Comparison of ENCODE assay signal across 9 cellular contexts in the genomic region with DNA sequence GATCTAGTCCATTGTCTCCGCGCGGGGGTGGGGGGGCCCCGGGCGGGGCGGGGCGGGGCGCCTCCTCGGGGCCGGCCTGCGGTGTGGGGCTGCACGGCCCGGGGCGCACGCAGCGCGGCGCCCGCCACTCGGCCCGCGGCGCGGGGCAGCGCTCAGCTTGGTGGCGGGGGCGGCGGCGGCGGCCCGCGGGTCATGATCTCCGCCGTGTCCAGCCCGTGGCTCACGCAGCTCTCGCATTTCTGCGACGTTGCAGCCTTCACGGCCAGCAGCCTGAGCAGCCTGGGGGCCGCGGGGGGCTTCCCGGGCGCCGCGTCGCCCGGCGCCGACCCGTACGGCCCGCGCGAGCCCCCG. TPM values are rescaled to one million over a fixed set of nuclear protein-coding genes. Genes with fewer than 3 reads are reported as not detected.
DNase-seq lines count a peak whose midpoint lies in the region; ATAC-seq, FAIRE-seq and TF ChIP-seq lines count a peak whose summit lies in the region.
"Had no signal": no experiment of that assay in that cellular context is flagged by ENCODE, and none has a peak within 500 bp of the region (broad histone marks: within the 10 kb centered on the region; RNA-seq: fewer than 3 reads in every experiment).

A gene (plus strand): TSS at position 127 of the 351 bp plus-strand sequence. CDS start 66 bp downstream, at position 193.

- H3K27ac ChIP-seq in H9 (ENCODE audit: insufficient read length, low read depth, low read length): no peak within 1 kb of the TSS
- no peak within 1 kb of the TSS for H3K27ac ChIP-seq in astrocyte (ENCODE audit: low read depth, low read length)

- H2AFZ ChIP-seq in H9 (ENCODE audit: low read length): no peak within 1 kb of the TSS
- no peak within 1 kb of the TSS for H2AFZ ChIP-seq in astrocyte (ENCODE audit: low read depth, low read length)

- no peak within 1 kb of the TSS for H2BK120ac ChIP-seq in H9 (ENCODE audit: low read depth, low read length, poor library complexity, severe bottlenecking)

- H4K8ac ChIP-seq in H9 (replicated peaks; ENCODE audit: insufficient read length, low read depth, low read length): no peak within 1 kb of the TSS

- no peak for FAIRE-seq in astrocyte (lab: Jason Lieb, UNC)

- H3K4me1 Mint-ChIP-seq in H9 (peaks cover 26 to 54% of the 10 kb centered on the region in 2 experiments), astrocyte (ENCODE audit: low read depth, unreplicated experiment) (peaks cover 5% of the 10 kb centered on the region), natural killer cell (peaks cover 12 to 25% of the 10 kb centered on the region in 2 donors)

- H3K79me1 ChIP-seq in H9 (ENCODE audit: insufficient read depth, low read depth, low read length, poor library complexity, severe bottlenecking): no peaks in the 10 kb centered on the region

- no peak within 1 kb of the TSS for H2BK15ac ChIP-seq in H9 (ENCODE audit: low read depth, low read length)

- H3K18ac ChIP-seq in H9 (ENCODE audit: insufficient read length, low read depth, low read length): no peak within 1 kb of the TSS

- peak; percentile 34 for DNase-seq in AG08395 (ENCODE audit: low spot score)
- no peak for DNase-seq in H9
- no peak for DNase-seq in astrocyte (ENCODE audit: low read depth)
- DNase-seq in natural killer cell: no peak
- DNase-seq in NCI-H2081 treated with DMSO at 0.1 percent for 48 hours (lab: John Stamatoyannopoulos, UW): no peak
- DNase-seq in germinal center (ENCODE audit: low spot score): no peak

- H3K4me2 ChIP-seq in H9 (ENCODE audit: insufficient read depth, insufficient read length, low read length) (peak within 1 kb of the TSS; percentile 7), astrocyte (ENCODE audit: low read length) (peak within 1 kb of the TSS; percentile 66)

- no peak within 1 kb of the TSS for H2AK5ac ChIP-seq in H9 (ENCODE audit: insufficient read length, low read length)

- H3K27ac Mint-ChIP-seq in H9: peak within 1 kb of the TSS in 1 of 3 experiments; percentile 22; a peak in 1 of 7 replicates
- peak within 1 kb of the TSS; percentile 91 for H3K27ac Mint-ChIP-seq in astrocyte (ENCODE audit: unreplicated experiment)
- no peak within 1 kb of the TSS for H3K27ac Mint-ChIP-seq in natural killer cell

- no peak within 1 kb of the TSS for H3K56ac ChIP-seq in H9 (ENCODE audit: insufficient read length, low read depth, low read length)

- no peak within 1 kb of the TSS for H2BK20ac ChIP-seq in H9 (ENCODE audit: low read depth, low read length, poor library complexity, severe bottlenecking)

- intact Hi-C loops in natural killer cell (cut with micrococcal nuclease): no loop called here

- no peak within 1 kb of the TSS for H3K9ac ChIP-seq in H9 (ENCODE audit: extremely low read depth, insufficient read length, low read length)
- no peak within 1 kb of the TSS for H3K9ac ChIP-seq in astrocyte (ENCODE audit: low read length)

- H4K91ac ChIP-seq in H9 (ENCODE audit: insufficient read length, low read depth, low read length): no peak within 1 kb of the TSS

- H3K36me3 Mint-ChIP-seq in H9 (ENCODE audit: insufficient read depth in 1 of 3, low read depth in 3 of 3) (peaks cover 0 to 3% (median 0%) of the 10 kb centered on the region in 3 experiments; a peak in 2 of 7 replicates), astrocyte (ENCODE audit: low read depth, unreplicated experiment) (peaks cover 5% of the 10 kb centered on the region), natural killer cell (no peaks in the 10 kb centered on the region)

- no peak within 1 kb of the TSS for H3K14ac ChIP-seq in H9 (ENCODE audit: insufficient read depth, low read length)

- H3K9me3 Mint-ChIP-seq in H9: peaks cover 8 to 13% of the 10 kb centered on the region in 2 experiments; a peak in 4 of 5 replicates
- H3K9me3 Mint-ChIP-seq in astrocyte (ENCODE audit: unreplicated experiment): peaks cover 18% of the 10 kb centered on the region
- no peaks in the 10 kb centered on the region for H3K9me3 Mint-ChIP-seq in natural killer cell

- no CpG with 5 or more reads among the region's 56 CpGs for WGBS in H9 (ENCODE audit: extremely low coverage, insufficient read length, low lambda C conversion rate)

- H3K79me2 ChIP-seq in H9 (ENCODE audit: insufficient read depth, low read length) (no peaks in the 10 kb centered on the region), astrocyte (ENCODE audit: insufficient read depth, low read length) (no peaks in the 10 kb centered on the region)

- TF ChIP-seq CTCF in H9 (conservative IDR thresholded peaks at IDR 0.05) (no peak), astrocyte (IDR thresholded peaks at IDR 0.05; ENCODE audit: insufficient read depth, low read depth, low read length) (no peak), natural killer cell (IDR thresholded peaks at IDR 0.05) (no peak)

- H3K27me3 Mint-ChIP-seq in H9 (ENCODE audit: low read depth): peaks cover 90% of the 10 kb centered on the region
- H3K27me3 Mint-ChIP-seq in astrocyte (ENCODE audit: low read depth, unreplicated experiment): peaks cover 56% of the 10 kb centered on the region
- H3K27me3 Mint-ChIP-seq in natural killer cell (ENCODE audit: low read depth in 2 of 2): peaks cover 45 to 53% of the 10 kb centered on the region in 2 donors

- H3K4me3 Mint-ChIP-seq in H9 (peak within 1 kb of the TSS; percentile 57 to 74), astrocyte (ENCODE audit: unreplicated experiment) (peak within 1 kb of the TSS; percentile 78), natural killer cell (peak within 1 kb of the TSS; percentile 88)

- H2BK5ac ChIP-seq in H9 (ENCODE audit: insufficient read length, low read length): no peak within 1 kb of the TSS

- peaks cover 3% of the 10 kb centered on the region for H4K20me1 ChIP-seq in H9 (ENCODE audit: control insufficient read depth, insufficient read depth, insufficient read length)
- peaks cover 34% of the 10 kb centered on the region for H4K20me1 ChIP-seq in astrocyte (ENCODE audit: insufficient read depth, low read length)

- ATAC-seq in natural killer cell (no peak), GM19452 (IDR thresholded peaks at IDR 0.05; ENCODE audit: unreplicated experiment) (no peak), HG02623 (IDR thresholded peaks at IDR 0.05; ENCODE audit: unreplicated experiment) (no peak)

- no peak within 1 kb of the TSS for H3T11ph ChIP-seq in H9 (ENCODE audit: low read length)

- H3K27me3 ChIP-seq in H9 (ENCODE audit: insufficient read depth, low read length) (peaks cover 87% of the 10 kb centered on the region), astrocyte (ENCODE audit: insufficient read depth, low read length) (peaks cover 84% of the 10 kb centered on the region)

- no peak within 1 kb of the TSS for H3K4ac ChIP-seq in H9 (ENCODE audit: low read depth, low read length)

- H3K23me2 ChIP-seq in H9 (ENCODE audit: insufficient read length, low read depth, low read length, poor library complexity, severe bottlenecking): no peaks in the 10 kb centered on the region

- H3K9me3 ChIP-seq in H9 (ENCODE audit: control insufficient read depth, low read depth, low read length) (no peaks in the 10 kb centered on the region), astrocyte (ENCODE audit: insufficient read depth, low read depth, low read length) (peaks cover 3% of the 10 kb centered on the region)

- H3K4me1 ChIP-seq in H9 (ENCODE audit: insufficient read depth, low read length): no peaks in the 10 kb centered on the region; the same call in 1 of the 2 replicates
- peaks cover 6% of the 10 kb centered on the region for H3K4me1 ChIP-seq in astrocyte (ENCODE audit: insufficient read depth, low read length)

- H4K5ac ChIP-seq in H9 (ENCODE audit: insufficient read length, low read depth, low read length): no peak within 1 kb of the TSS

- H3K23ac ChIP-seq in H9 (ENCODE audit: insufficient read length, low read depth, low read length): no peak within 1 kb of the TSS

- no peak within 1 kb of the TSS for H2BK12ac ChIP-seq in H9 (ENCODE audit: insufficient read length, low read depth, low read length)

- H3K36me3 ChIP-seq in astrocyte (ENCODE audit: insufficient read depth, low read length): no peaks in the 10 kb centered on the region

- H3K4me3 ChIP-seq in astrocyte (ENCODE audit: insufficient read depth, low read depth, low read length): no peak within 1 kb of the TSS

RNA-seq across cellular contexts. Expression of the gene that starts here (rescaled TPM):
- 2.2 and 2.5 TPM in 2 replicates for total RNA-seq in H9 (2021)
- 2.0 and 6.8 TPM in 2 replicates for total RNA-seq in astrocyte
- 1 to 10 TPM; 2.0 to 4.6 (median 3.2) TPM for total RNA-seq in natural killer cell
- total RNA-seq: kidney epithelial cell had no signal
